ENCODE assay signal across 19 cellular contexts in genomic region chr12:105623337-105623736, GRCh38.
DNase-seq lines count a peak whose midpoint lies in the region; ATAC-seq and TF ChIP-seq lines count a peak whose summit lies in the region.
"Had no signal": no experiment of that assay in that cellular context is flagged by ENCODE, and none has a peak within 500 bp of the region (broad histone marks: within the 10 kb centered on the region; RNA-seq: fewer than 3 reads in every experiment).

No MANE protein-coding gene starts in this region.

- H3K36me3 ChIP-seq in neuron (ENCODE audit: insufficient read depth, low read length), result no peaks in the 10 kb centered on the region
- H3K36me3 ChIP-seq: BE2C, HAP-1 had no signal

- TF ChIP-seq CTCF in brain (conservative IDR thresholded peaks at IDR 0.05), result no peak

- peak overlapping the region; percentile 42 for H2AFZ ChIP-seq in neuron (ENCODE audit: low read depth, low read length)
- H2AFZ ChIP-seq: GM23248 had no signal

- no peaks in the 10 kb centered on the region for H3K27me3 ChIP-seq in neuron (ENCODE audit: insufficient read depth, low read length)
- H3K27me3 ChIP-seq: BE2C had no signal

- H3K4me1 ChIP-seq in neuron (ENCODE audit: insufficient read depth, low read length), result peaks cover 20% of the 10 kb centered on the region
- H3K4me1 ChIP-seq: BE2C had no signal

- H3K9me3 Mint-ChIP-seq in brain, result peaks cover 6 to 22% (median 7%) of the 10 kb centered on the region in 5 experiments
- H3K9me3 Mint-ChIP-seq in naive thymus-derived CD8-positive, alpha-beta T cell, result peaks cover 0 to 5% (median 0%) of the 10 kb centered on the region in 9 donors
- H3K9me3 Mint-ChIP-seq: HFFc6 had no signal

- DNase-seq in left kidney (ENCODE audit: low read depth, low spot score) (peak; percentile 64), dedifferentiated amniotic fluid mesenchymal stem cell (ENCODE audit: extremely low spot score) (no peak), hypothalamus (lab: John Stamatoyannopoulos, UW) (no peak)
- no peak for DNase-seq in naive thymus-derived CD8-positive, alpha-beta T cell
- DNase-seq: ACHN; BE2C; C1 segment of cervical spinal cord; CD4-positive, CD25-positive, alpha-beta regulatory T cell; CD8-positive, alpha-beta memory T cell; COR-L47; DMS 273 treated with DMSO at 0.1 percent for 48 hours; DND-41; EL; GM23248; HFFc6 had no signal

- H3K27me3 Mint-ChIP-seq in brain, result peaks cover 4% of the 10 kb centered on the region
- peaks cover 3 to 37% (median 7%) of the 10 kb centered on the region in 5 donors for H3K27me3 Mint-ChIP-seq in naive thymus-derived CD8-positive, alpha-beta T cell
- H3K27me3 Mint-ChIP-seq: CD4-positive, CD25-positive, alpha-beta regulatory T cell had no signal

- peak overlapping the region in 3 of 5 experiments; percentile 26 to 51 (median 38) for H3K27ac Mint-ChIP-seq in brain
- no peak overlapping the region for H3K27ac Mint-ChIP-seq in naive thymus-derived CD8-positive, alpha-beta T cell
- H3K27ac Mint-ChIP-seq: CD8-positive, alpha-beta memory T cell; HFFc6 had no signal

- H3K36me3 Mint-ChIP-seq in brain, result no peaks in the 10 kb centered on the region
- H3K36me3 Mint-ChIP-seq in naive thymus-derived CD8-positive, alpha-beta T cell, result no peaks in the 10 kb centered on the region
- H3K36me3 Mint-ChIP-seq: CD4-positive, CD25-positive, alpha-beta regulatory T cell; CD8-positive, alpha-beta memory T cell had no signal

- POLR2A ChIA-PET in naive thymus-derived CD8-positive, alpha-beta T cell (lab: Charles Lee), result no interaction called here

- no peaks in the 10 kb centered on the region for H3K9me3 ChIP-seq in neuron (ENCODE audit: low read length)
- H3K9me3 ChIP-seq: BE2C, HAP-1 had no signal

- no peak for ATAC-seq in GM18511 (IDR thresholded peaks at IDR 0.05; ENCODE audit: unreplicated experiment)
- ATAC-seq in naive thymus-derived CD8-positive, alpha-beta T cell, result no peak

- H3K4me3 ChIP-seq in neuron (ENCODE audit: low read length), result no peak overlapping the region
- H3K4me3 ChIP-seq: GM23248, HAP-1 had no signal

- peaks cover 23% of the 10 kb centered on the region for H3K4me1 Mint-ChIP-seq in brain
- H3K4me1 Mint-ChIP-seq in naive thymus-derived CD8-positive, alpha-beta T cell, result no peaks in the 10 kb centered on the region
- H3K4me1 Mint-ChIP-seq: CD4-positive, CD25-positive, alpha-beta regulatory T cell; CD8-positive, alpha-beta memory T cell had no signal

- H3K4me3 Mint-ChIP-seq in brain, result no peak overlapping the region
- H3K4me3 Mint-ChIP-seq in naive thymus-derived CD8-positive, alpha-beta T cell, result no peak overlapping the region
- H3K4me3 Mint-ChIP-seq: CD8-positive, alpha-beta memory T cell; HFFc6 had no signal

Comparison
In these comparisons a context has a peak if more than half of its experiments do, and no peak if none do; other contexts are left out.
1. H3K27ac Mint-ChIP-seq: peak in brain (3 of 5); none in naive thymus-derived CD8-positive, alpha-beta T cell (0 of 10).